ENCODE assay signal across 1 cellular context in genomic region chr20:10626896-10627295, GRCh38.
TF ChIP-seq lines count a peak whose summit lies in the region.

No MANE protein-coding gene starts in this region.

TF ChIP-seq in IMR-90, 13 proteins besides CTCF, POLR2A, EP300 and RAD21 (continued from another document):
- TF ChIP-seq, protein P1, sequence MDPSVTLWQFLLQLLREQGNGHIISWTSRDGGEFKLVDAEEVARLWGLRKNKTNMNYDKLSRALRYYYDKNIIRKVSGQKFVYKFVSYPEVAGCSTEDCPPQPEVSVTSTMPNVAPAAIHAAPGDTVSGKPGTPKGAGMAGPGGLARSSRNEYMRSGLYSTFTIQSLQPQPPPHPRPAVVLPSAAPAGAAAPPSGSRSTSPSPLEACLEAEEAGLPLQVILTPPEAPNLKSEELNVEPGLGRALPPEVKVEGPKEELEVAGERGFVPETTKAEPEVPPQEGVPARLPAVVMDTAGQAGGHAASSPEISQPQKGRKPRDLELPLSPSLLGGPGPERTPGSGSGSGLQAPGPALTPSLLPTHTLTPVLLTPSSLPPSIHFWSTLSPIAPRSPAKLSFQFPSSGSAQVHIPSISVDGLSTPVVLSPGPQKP (IDR thresholded peaks at IDR 0.05; ENCODE audit: borderline replicate concordance, low read depth, low read length), result no peak
- TF ChIP-seq CEBPB (IDR thresholded peaks at IDR 0.05; ENCODE audit: low read depth, low read length) (no peak), BHLHE40 (IDR thresholded peaks at IDR 0.05; ENCODE audit: low read depth, low read length) (no peak), FOS (IDR thresholded peaks at IDR 0.05; ENCODE audit: low read depth, low read length) (no peak), SMC3 (IDR thresholded peaks at IDR 0.05; ENCODE audit: low read depth, low read length) (no peak), MAFK (IDR thresholded peaks at IDR 0.05; ENCODE audit: low read depth, low read length) (no peak), CHD1 (IDR thresholded peaks at IDR 0.05; ENCODE audit: low read depth, low read length) (no peak), RCOR1 (IDR thresholded peaks at IDR 0.05; ENCODE audit: insufficient replicate concordance, low read length) (no peak), NFE2L2 (IDR thresholded peaks at IDR 0.05; ENCODE audit: low read depth, low read length) (no peak)
TF ChIP-seq in IMR-90: peak in this region for 0.
